Comparison of ENCODE assay signal across 2 cellular contexts in genomic region chr1:2896824-2897223, GRCh38.
TF ChIP-seq lines count a peak whose summit lies in the region.

No MANE protein-coding gene starts in this region.

TF ChIP-seq in HepG2, 621 proteins besides CTCF, POLR2A, EP300 and RAD21 (continued from another document):
- TF ChIP-seq MNT (IDR thresholded peaks at IDR 0.05): peak; percentile 99
- no peak for TF ChIP-seq JARID2 (CRISPR knock-in tag; IDR thresholded peaks at IDR 0.05; ENCODE audit: insufficient replicate concordance)

TF ChIP-seq in endothelial cell of umbilical vein, 7 proteins besides CTCF, POLR2A, EP300 and RAD21 (continued from another document):
- no peak for TF ChIP-seq MYC (IDR thresholded peaks at IDR 0.05; ENCODE audit: low read depth, low read length)
- no peak for TF ChIP-seq JUN (IDR thresholded peaks at IDR 0.05; ENCODE audit: borderline replicate concordance, insufficient read depth, insufficient read length, low read depth)
- no peak for TF ChIP-seq POLR2AphosphoS5 (IDR thresholded peaks at IDR 0.05; ENCODE audit: insufficient read depth, low read depth, low read length)
- no peak for TF ChIP-seq FOS (IDR thresholded peaks at IDR 0.05; ENCODE audit: borderline replicate concordance, insufficient read depth, low read length)
- TF ChIP-seq MAX (IDR thresholded peaks at IDR 0.05; ENCODE audit: insufficient read depth, insufficient read length): no peak
- TF ChIP-seq EZH2 (IDR thresholded peaks at IDR 0.05; ENCODE audit: borderline replicate concordance, low read depth, low read length, severe bottlenecking): no peak
